Comparison of ENCODE assay signal across 9 cellular contexts in the genomic region with DNA sequence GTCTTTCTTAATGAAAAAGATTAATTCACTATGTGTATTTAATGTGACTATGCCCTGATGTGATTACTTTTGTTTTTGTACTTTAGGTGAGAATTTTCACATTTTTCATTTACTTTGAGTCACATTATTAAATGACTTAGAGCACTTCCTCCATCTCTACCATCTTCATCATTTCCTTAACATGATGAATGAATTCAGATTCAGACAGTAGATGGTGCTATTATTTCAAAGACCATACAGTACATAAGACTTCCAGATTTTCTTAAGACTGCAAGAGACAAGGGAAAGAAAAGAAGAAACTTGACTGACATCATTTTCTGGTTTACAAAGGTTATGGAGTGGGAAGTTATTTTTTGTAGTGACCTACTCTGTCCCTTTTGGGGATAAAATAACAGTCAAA.
DNase-seq lines count a peak whose midpoint lies in the region; ATAC-seq, FAIRE-seq and TF ChIP-seq lines count a peak whose summit lies in the region.
"Had no signal": no experiment of that assay in that cellular context is flagged by ENCODE, and none has a peak within 500 bp of the region (broad histone marks: within the 10 kb centered on the region; RNA-seq: fewer than 3 reads in every experiment).

No MANE protein-coding gene starts in this region.

- no peaks in the 10 kb centered on the region for H3K4me1 Mint-ChIP-seq in activated T-cell treated with anti-CD3 and anti-CD28 coated beads, Interleukin-2, amount 50 U/mL, for 4 hours (ENCODE audit: low read depth)
- H3K4me1 Mint-ChIP-seq in Calu3 (ENCODE audit: low read depth, unreplicated experiment) = no peaks in the 10 kb centered on the region

- CTCF ChIA-PET in Calu3 (lab: Charles Lee) = no interaction called here

- no peak overlapping the region for H3K4me3 Mint-ChIP-seq in activated T-cell treated with anti-CD3 and anti-CD28 coated beads, Interleukin-2, amount 50 U/mL, for 4 hours
- no peak overlapping the region for H3K4me3 Mint-ChIP-seq in Calu3 (ENCODE audit: low read depth, unreplicated experiment)
- H3K4me3 Mint-ChIP-seq: activated naive CD8-positive, alpha-beta T cell had no signal

- no peak overlapping the region for H3K27ac Mint-ChIP-seq in Calu3 (ENCODE audit: unreplicated experiment)
- H3K27ac Mint-ChIP-seq: activated naive CD8-positive, alpha-beta T cell had no signal

- no peak overlapping the region for H3K27ac ChIP-seq in smooth muscle cell (ENCODE audit: low read depth)

- H3K79me2 ChIP-seq in smooth muscle cell (ENCODE audit: low read depth) = no peaks in the 10 kb centered on the region

- peak; percentile 89 for FAIRE-seq in endometrium (lab: Jason Lieb, UNC)

- DNase-seq in NOMO-1 treated with DMSO at 0.1 percent for 48 hours (lab: John Stamatoyannopoulos, UW; ENCODE audit: unreplicated experiment) (peak; percentile 46), NOMO-1 treated with dmso at 0.1 percent for 144 hours (lab: John Stamatoyannopoulos, UW; ENCODE audit: unreplicated experiment) (no peak), NCI-H82 (lab: John Stamatoyannopoulos, UW) (peak; percentile 67), smooth muscle cell (lab: John Stamatoyannopoulos, UW; ENCODE audit: unreplicated experiment) (no peak), Calu3 (no peak), cortex of kidney (lab: John Stamatoyannopoulos, UW) (no peak)
- DNase-seq in activated T-cell treated with anti-CD3 and anti-CD28 coated beads, Interleukin-2, amount 50 U/mL, for 4 hours = no peak

- peaks cover 3% of the 10 kb centered on the region for H3K9me3 Mint-ChIP-seq in activated T-cell treated with anti-CD3 and anti-CD28 coated beads, Interleukin-2, amount 50 U/mL, for 4 hours
- H3K9me3 Mint-ChIP-seq in Calu3 (ENCODE audit: low read depth, unreplicated experiment) = no peaks in the 10 kb centered on the region

- no peak overlapping the region for H3K9ac ChIP-seq in smooth muscle cell (ENCODE audit: low read depth)

- BruUV-seq in Calu3 (replicated peaks; lab: Mats Ljungman, UMichigan) = no TSS peak

- no peaks in the 10 kb centered on the region for H3K4me1 ChIP-seq in smooth muscle cell (ENCODE audit: low read depth)

- no peaks in the 10 kb centered on the region for H3F3A ChIP-seq in smooth muscle cell (ENCODE audit: low read depth)

- H3K4me2 ChIP-seq in smooth muscle cell = no peak overlapping the region

- TF ChIP-seq CTCF in smooth muscle cell (IDR thresholded peaks at IDR 0.05; ENCODE audit: borderline replicate concordance, insufficient read depth, poor library complexity, severe bottlenecking) (peak; percentile 50), Calu3 (IDR thresholded peaks at IDR 0.05; ENCODE audit: unreplicated experiment) (no peak)

- H3K36me3 ChIP-seq in smooth muscle cell (ENCODE audit: low read depth) = no peaks in the 10 kb centered on the region

- no peak for ATAC-seq in activated T-cell treated with anti-CD3 and anti-CD28 coated beads, Interleukin-2, amount 50 U/mL, for 4 hours

- no peaks in the 10 kb centered on the region for H3K36me3 Mint-ChIP-seq in activated T-cell treated with anti-CD3 and anti-CD28 coated beads, Interleukin-2, amount 50 U/mL, for 4 hours (ENCODE audit: insufficient read depth)
- H3K36me3 Mint-ChIP-seq in Calu3 (ENCODE audit: insufficient read depth, unreplicated experiment) = no peaks in the 10 kb centered on the region
- H3K36me3 Mint-ChIP-seq: activated naive CD8-positive, alpha-beta T cell had no signal

- no peaks in the 10 kb centered on the region for H3K27me3 ChIP-seq in smooth muscle cell (ENCODE audit: low read depth)

- H4K20me1 ChIP-seq in smooth muscle cell (ENCODE audit: low read depth) = no peaks in the 10 kb centered on the region

- H2AFZ ChIP-seq in smooth muscle cell (ENCODE audit: low read depth) = no peak overlapping the region

- intact Hi-C loops in Calu3 (cut with micrococcal nuclease; ENCODE audit: unreplicated experiment) = loop anchor here (2.0 kb wide), 2 partner anchors 156 to 1072 kb away; no protein-coding TSS in a partner anchor

- H3K9me3 ChIP-seq in smooth muscle cell (replicated peaks; ENCODE audit: low read depth) = no peaks in the 10 kb centered on the region

- no peaks in the 10 kb centered on the region for H3K27me3 Mint-ChIP-seq in activated T-cell treated with anti-CD3 and anti-CD28 coated beads, Interleukin-2, amount 50 U/mL, for 4 hours (ENCODE audit: low read depth)
- H3K27me3 Mint-ChIP-seq in Calu3 (ENCODE audit: unreplicated experiment) = no peaks in the 10 kb centered on the region
- H3K27me3 Mint-ChIP-seq: activated naive CD8-positive, alpha-beta T cell had no signal

- no peak overlapping the region for H3K4me3 ChIP-seq in smooth muscle cell

Comparison
In these comparisons a context has a peak if more than half of its experiments do, and no peak if none do; other contexts are left out.
1. DNase-seq: peak in NOMO-1 treated with DMSO at 0.1 percent for 48 hours (single experiment) and NCI-H82 (single experiment); none in NOMO-1 treated with dmso at 0.1 percent for 144 hours (single experiment), smooth muscle cell (single experiment), activated T-cell treated with anti-CD3 and anti-CD28 coated beads, Interleukin-2, amount 50 U/mL, for 4 hours (single experiment), Calu3 (single experiment) and cortex of kidney (single experiment).